ENCODE assay signal across 1 cellular context in genomic region chr3:129160891-129161859, GRCh38.
TF ChIP-seq lines count a peak whose summit lies in the region.

ISY1 (minus strand) TSS chr3:129161063; CDS start chr3:129160975, 88 bp downstream.

TF ChIP-seq in HepG2, 621 proteins besides CTCF, POLR2A, EP300 and RAD21 (continued from another document and continues in another):
- TF ChIP-seq ZNF552 (CRISPR knock-in tag; IDR thresholded peaks at IDR 0.05; ENCODE audit: borderline replicate concordance) (no peak), AGO1 (IDR thresholded peaks at IDR 0.05; ENCODE audit: low read depth, low read length, poor library complexity, severe bottlenecking) (peak; percentile 73), MBD4 (IDR thresholded peaks at IDR 0.05; ENCODE audit: borderline replicate concordance, low read length) (no peak), KDM5B (CRISPR knock-in tag; IDR thresholded peaks at IDR 0.05; ENCODE audit: borderline replicate concordance) (peak; percentile 84), ZNF7 (CRISPR knock-in tag; IDR thresholded peaks at IDR 0.05) (no peak), NR2F2 (IDR thresholded peaks at IDR 0.05; ENCODE audit: borderline replicate concordance, low read depth) (no peak), SMAD3 (CRISPR knock-in tag; IDR thresholded peaks at IDR 0.05) (0 out of 2 replicates have a peak, but pooled peaks have one; percentile 67), BCL6 (CRISPR knock-in tag; IDR thresholded peaks at IDR 0.05) (no peak), ISL2 (CRISPR knock-in tag; IDR thresholded peaks at IDR 0.05) (peak; percentile 59; the same call in 1 of the 2 replicates), RCOR2 (CRISPR knock-in tag; IDR thresholded peaks at IDR 0.05) (no peak), ZBTB49 (CRISPR knock-in tag; IDR thresholded peaks at IDR 0.05; ENCODE audit: borderline replicate concordance) (no peak), SMAD9 (CRISPR knock-in tag; IDR thresholded peaks at IDR 0.05) (no peak), ZNF160 (CRISPR knock-in tag; IDR thresholded peaks at IDR 0.05) (no peak; the same call in 1 of the 2 replicates), SKI (IDR thresholded peaks at IDR 0.05; ENCODE audit: partially characterized antibody) (no peak), MAFG (CRISPR knock-in tag; IDR thresholded peaks at IDR 0.05) (no peak), GATA4 (IDR thresholded peaks at IDR 0.05; ENCODE audit: borderline replicate concordance, low read depth) (no peak), CERS6 (CRISPR knock-in tag; IDR thresholded peaks at IDR 0.05) (no peak), KDM6A (CRISPR knock-in tag; IDR thresholded peaks at IDR 0.05; ENCODE audit: low read depth) (no peak), HOXD1 (CRISPR knock-in tag; IDR thresholded peaks at IDR 0.05) (peak; percentile 52; the same call in 1 of the 2 replicates), GRHL1 (CRISPR knock-in tag; conservative IDR thresholded peaks at IDR 0.05) (no peak), ZNF841 (CRISPR knock-in tag; IDR thresholded peaks at IDR 0.05; ENCODE audit: borderline replicate concordance) (0 out of 2 replicates have a peak, but pooled peaks have one; percentile 47), IRF9 (CRISPR knock-in tag; IDR thresholded peaks at IDR 0.05; ENCODE audit: borderline replicate concordance) (peak; percentile 89), ZNF713 (CRISPR knock-in tag; IDR thresholded peaks at IDR 0.05) (no peak), DMTF1 (CRISPR knock-in tag; IDR thresholded peaks at IDR 0.05) (no peak), ZNF83 (CRISPR knock-in tag; IDR thresholded peaks at IDR 0.05; ENCODE audit: borderline replicate concordance) (no peak), PHF5A (CRISPR knock-in tag; IDR thresholded peaks at IDR 0.05; ENCODE audit: low read depth, unreplicated experiment) (no peak), ZFP36 (IDR thresholded peaks at IDR 0.05; ENCODE audit: borderline replicate concordance, low read depth, low read length, partially characterized antibody) (no peak), ZSCAN31 (CRISPR knock-in tag; IDR thresholded peaks at IDR 0.05; ENCODE audit: low read depth) (peak; percentile 76), DBP (CRISPR knock-in tag; IDR thresholded peaks at IDR 0.05; ENCODE audit: not compliant biosample characterization) (no peak), SPEN (CRISPR knock-in tag; IDR thresholded peaks at IDR 0.05; ENCODE audit: low read depth) (peak; percentile 71), ZFP62 (CRISPR knock-in tag; IDR thresholded peaks at IDR 0.05) (no peak), PATZ1 (CRISPR knock-in tag; IDR thresholded peaks at IDR 0.05) (no peak), PAF1 (CRISPR knock-in tag; IDR thresholded peaks at IDR 0.05) (no peak), ZNF530 (CRISPR knock-in tag; IDR thresholded peaks at IDR 0.05; ENCODE audit: low read depth) (no peak), ZNF121 (CRISPR knock-in tag; IDR thresholded peaks at IDR 0.05) (no peak), TSC22D2 (CRISPR knock-in tag; IDR thresholded peaks at IDR 0.05; ENCODE audit: borderline replicate concordance) (no peak), DPF2 (CRISPR knock-in tag; IDR thresholded peaks at IDR 0.05; ENCODE audit: borderline replicate concordance, low read depth) (no peak), SSRP1 (CRISPR knock-in tag; IDR thresholded peaks at IDR 0.05) (no peak), ZNF3 (CRISPR knock-in tag; IDR thresholded peaks at IDR 0.05) (peak; percentile 30; the same call in 1 of the 2 replicates)
- TF ChIP-seq, protein P1, sequence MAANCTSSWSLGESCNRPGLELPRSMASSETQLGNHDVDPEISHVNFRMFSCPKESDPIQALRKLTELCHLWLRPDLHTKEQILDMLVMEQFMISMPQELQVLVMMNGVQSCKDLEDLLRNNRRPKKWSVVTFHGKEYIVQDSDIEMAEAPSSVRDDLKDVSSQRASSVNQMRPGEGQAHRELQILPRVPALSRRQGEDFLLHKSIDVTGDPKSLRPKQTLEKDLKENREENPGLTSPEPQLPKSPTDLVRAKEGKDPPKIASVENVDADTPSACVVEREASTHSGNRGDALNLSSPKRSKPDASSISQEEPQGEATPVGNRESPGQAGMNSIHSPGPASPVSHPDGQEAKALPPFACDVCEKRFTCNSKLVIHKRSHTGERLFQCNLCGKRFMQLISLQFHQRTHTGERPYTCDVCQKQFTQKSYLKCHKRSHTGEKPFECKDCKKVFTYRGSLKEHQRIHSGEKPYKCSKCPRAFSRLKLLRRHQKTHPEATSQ (CRISPR knock-in tag; IDR thresholded peaks at IDR 0.05; ENCODE audit: borderline replicate concordance) = peak; percentile 83; the same call in 1 of the 2 replicates
- TF ChIP-seq, protein P2, sequence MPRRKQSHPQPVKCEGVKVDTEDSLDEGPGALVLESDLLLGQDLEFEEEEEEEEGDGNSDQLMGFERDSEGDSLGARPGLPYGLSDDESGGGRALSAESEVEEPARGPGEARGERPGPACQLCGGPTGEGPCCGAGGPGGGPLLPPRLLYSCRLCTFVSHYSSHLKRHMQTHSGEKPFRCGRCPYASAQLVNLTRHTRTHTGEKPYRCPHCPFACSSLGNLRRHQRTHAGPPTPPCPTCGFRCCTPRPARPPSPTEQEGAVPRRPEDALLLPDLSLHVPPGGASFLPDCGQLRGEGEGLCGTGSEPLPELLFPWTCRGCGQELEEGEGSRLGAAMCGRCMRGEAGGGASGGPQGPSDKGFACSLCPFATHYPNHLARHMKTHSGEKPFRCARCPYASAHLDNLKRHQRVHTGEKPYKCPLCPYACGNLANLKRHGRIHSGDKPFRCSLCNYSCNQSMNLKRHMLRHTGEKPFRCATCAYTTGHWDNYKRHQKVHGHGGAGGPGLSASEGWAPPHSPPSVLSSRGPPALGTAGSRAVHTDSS (CRISPR knock-in tag; conservative IDR thresholded peaks at IDR 0.05) = no peak
- TF ChIP-seq, protein P3, sequence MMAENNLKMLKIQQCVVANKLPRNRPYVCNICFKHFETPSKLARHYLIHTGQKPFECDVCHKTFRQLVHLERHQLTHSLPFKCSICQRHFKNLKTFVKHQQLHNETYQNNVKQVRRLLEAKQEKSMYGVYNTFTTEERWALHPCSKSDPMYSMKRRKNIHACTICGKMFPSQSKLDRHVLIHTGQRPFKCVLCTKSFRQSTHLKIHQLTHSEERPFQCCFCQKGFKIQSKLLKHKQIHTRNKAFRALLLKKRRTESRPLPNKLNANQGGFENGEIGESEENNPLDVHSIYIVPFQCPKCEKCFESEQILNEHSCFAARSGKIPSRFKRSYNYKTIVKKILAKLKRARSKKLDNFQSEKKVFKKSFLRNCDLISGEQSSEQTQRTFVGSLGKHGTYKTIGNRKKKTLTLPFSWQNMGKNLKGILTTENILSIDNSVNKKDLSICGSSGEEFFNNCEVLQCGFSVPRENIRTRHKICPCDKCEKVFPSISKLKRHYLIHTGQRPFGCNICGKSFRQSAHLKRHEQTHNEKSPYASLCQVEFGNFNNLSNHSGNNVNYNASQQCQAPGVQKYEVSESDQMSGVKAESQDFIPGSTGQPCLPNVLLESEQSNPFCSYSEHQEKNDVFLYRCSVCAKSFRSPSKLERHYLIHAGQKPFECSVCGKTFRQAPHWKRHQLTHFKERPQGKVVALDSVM (CRISPR knock-in tag; IDR thresholded peaks at IDR 0.05) = no peak
- TF ChIP-seq, protein P4, sequence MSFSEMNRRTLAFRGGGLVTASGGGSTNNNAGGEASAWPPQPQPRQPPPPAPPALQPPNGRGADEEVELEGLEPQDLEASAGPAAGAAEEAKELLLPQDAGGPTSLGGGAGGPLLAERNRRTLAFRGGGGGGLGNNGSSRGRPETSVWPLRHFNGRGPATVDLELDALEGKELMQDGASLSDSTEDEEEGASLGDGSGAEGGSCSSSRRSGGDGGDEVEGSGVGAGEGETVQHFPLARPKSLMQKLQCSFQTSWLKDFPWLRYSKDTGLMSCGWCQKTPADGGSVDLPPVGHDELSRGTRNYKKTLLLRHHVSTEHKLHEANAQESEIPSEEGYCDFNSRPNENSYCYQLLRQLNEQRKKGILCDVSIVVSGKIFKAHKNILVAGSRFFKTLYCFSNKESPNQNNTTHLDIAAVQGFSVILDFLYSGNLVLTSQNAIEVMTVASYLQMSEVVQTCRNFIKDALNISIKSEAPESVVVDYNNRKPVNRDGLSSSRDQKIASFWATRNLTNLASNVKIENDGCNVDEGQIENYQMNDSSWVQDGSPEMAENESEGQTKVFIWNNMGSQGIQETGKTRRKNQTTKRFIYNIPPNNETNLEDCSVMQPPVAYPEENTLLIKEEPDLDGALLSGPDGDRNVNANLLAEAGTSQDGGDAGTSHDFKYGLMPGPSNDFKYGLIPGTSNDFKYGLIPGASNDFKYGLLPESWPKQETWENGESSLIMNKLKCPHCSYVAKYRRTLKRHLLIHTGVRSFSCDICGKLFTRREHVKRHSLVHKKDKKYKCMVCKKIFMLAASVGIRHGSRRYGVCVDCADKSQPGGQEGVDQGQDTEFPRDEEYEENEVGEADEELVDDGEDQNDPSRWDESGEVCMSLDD (CRISPR knock-in tag; IDR thresholded peaks at IDR 0.05; ENCODE audit: borderline replicate concordance) = no peak
